Comparison of ENCODE assay signal across 23 cellular contexts in the genomic region with DNA sequence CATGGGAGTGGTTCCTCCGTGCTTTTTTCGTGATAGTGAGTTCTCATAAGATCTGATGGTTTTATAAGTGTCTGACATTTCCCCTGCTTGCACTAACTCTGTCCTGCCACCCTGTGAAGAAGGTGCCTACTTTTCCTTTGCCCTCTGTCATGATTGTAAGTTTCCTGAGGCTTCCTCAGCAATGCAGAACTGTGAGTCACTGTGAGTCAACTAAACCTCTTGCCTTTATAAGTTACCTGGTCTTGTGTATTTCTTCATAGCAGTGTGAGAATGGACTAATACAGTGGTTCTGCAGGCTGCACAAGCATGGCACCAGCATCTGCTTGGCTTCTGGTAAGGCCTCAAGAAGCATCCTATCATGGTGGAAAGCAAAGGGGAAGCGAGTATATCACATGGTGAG.
"Had no signal": no experiment of that assay in that cellular context is flagged by ENCODE, and none has a peak within 500 bp of the region (broad histone marks: within the 10 kb centered on the region; RNA-seq: fewer than 3 reads in every experiment).

No MANE protein-coding gene starts in this region.

- H3K27me3 ChIP-seq: SJSA1 had no signal

- DNase-seq: KBM-7, MG63, NCI-H1092, NCI-H1105 treated with DMSO at 0.1 percent for 48 hours, NCI-H1417 treated with DMSO at 0.1 percent for 48 hours, NCI-H146, NCI-H1694 treated with DMSO at 0.1 percent for 48 hours, NCI-H1930, NCI-H2081, NCI-H2107, NCI-H2171, NCI-H226, NCI-H446, NCI-H510A, NCI-H524 treated with DMSO at 0.1 percent for 48 hours, NCI-H69, NCI-H774, Right ventricle myocardium superior, SIG-M5 had no signal

- H3K27ac ChIP-seq: HL-60, SJSA1, SK-N-MC had no signal

- H3K4me1 ChIP-seq: SJSA1 had no signal

- ATAC-seq: Panc1 had no signal

- H3K9me3 ChIP-seq: MG63 had no signal

- H3K36me3 ChIP-seq: MG63, SJSA1 had no signal

- H3K4me3 ChIP-seq: MG63, SJSA1, SK-N-MC had no signal
